Comparison of ENCODE assay signal across 8 cellular contexts in the genomic region with DNA sequence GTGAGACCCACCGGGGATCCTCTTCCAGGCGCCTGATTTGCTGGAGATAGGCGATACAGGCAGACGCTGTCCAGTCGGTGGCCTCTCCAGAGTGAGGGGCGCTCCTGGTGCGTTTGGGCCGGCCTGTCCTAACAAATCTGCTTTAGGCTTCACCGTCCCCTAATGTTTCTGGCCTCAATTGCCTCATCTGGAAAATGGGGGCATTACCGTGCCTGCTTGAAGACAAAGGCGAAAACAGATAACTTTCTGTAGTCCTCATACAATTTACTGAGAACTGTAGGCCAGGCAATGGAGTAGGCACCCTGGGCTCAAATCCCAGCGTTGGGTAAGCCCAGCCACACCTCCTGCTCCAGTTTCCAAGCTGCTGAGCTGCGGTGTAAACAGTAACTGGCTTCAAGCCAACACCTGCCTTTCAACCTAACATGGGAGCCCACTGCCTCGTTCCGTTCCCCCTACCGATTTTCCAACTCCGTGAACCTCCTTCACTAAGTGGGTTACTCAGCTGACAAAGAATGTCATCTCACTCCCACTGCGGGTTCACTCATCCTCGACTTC. TPM values are rescaled to one million over a fixed set of nuclear protein-coding genes. Genes with fewer than 3 reads are reported as not detected.
DNase-seq lines count a peak whose midpoint lies in the region; ATAC-seq and TF ChIP-seq lines count a peak whose summit lies in the region.

No MANE protein-coding gene starts in this region.

- H3K9me3 ChIP-seq in ES-I3 (ENCODE audit: control insufficient read depth, insufficient read depth, low read length) (no peaks in the 10 kb centered on the region), duodenal mucosa (ENCODE audit: control insufficient read depth in 1 of 2, low read length in 2 of 2) (no peaks in the 10 kb centered on the region)

- TF ChIP-seq CTCF in natural killer cell (IDR thresholded peaks at IDR 0.05): no peak

- H3K9me3 Mint-ChIP-seq in natural killer cell: peaks cover 0 to 2% of the 10 kb centered on the region in 2 donors

- intact Hi-C loops in natural killer cell (cut with micrococcal nuclease): no loop called here

- no peaks in the 10 kb centered on the region for H3K4me1 ChIP-seq in ES-I3 (ENCODE audit: insufficient read depth, low read length)
- H3K4me1 ChIP-seq in duodenal mucosa (ENCODE audit: control insufficient read depth in 1 of 2, insufficient read depth in 2 of 2, low read length in 2 of 2): peaks cover 5 to 8% of the 10 kb centered on the region in 2 donors

- H3K36me3 Mint-ChIP-seq in natural killer cell: no peaks in the 10 kb centered on the region

- H3K4me1 Mint-ChIP-seq in natural killer cell: peaks cover 36 to 40% of the 10 kb centered on the region in 2 donors

- H3K36me3 ChIP-seq in ES-I3 (ENCODE audit: insufficient read depth, low read length) (no peaks in the 10 kb centered on the region), duodenal mucosa (ENCODE audit: control insufficient read depth in 1 of 2, insufficient read depth in 2 of 2, low read length in 2 of 2) (no peaks in the 10 kb centered on the region)

- H3K9ac ChIP-seq in ES-I3 (ENCODE audit: low read depth, low read length) (peak overlapping the region; percentile 53; the same call in 1 of the 2 replicates), duodenal mucosa (ENCODE audit: low read depth in 1 of 2, low read length in 2 of 2) (peak overlapping the region; percentile 48 to 72)

- peak; percentile 29 for DNase-seq in NCI-H2171 (lab: John Stamatoyannopoulos, UW)
- no peak for DNase-seq in natural killer cell
- no peak for DNase-seq in stimulated activated naive CD4-positive, alpha-beta T cell treated with Interleukin-2 at 50 U/mL for 16 hours (lab: John Stamatoyannopoulos, UW)
- DNase-seq in activated gamma-delta T cell treated with Interleukin-2 at 50 U/mL for 16 hours: no peak

- H3K4me3 ChIP-seq in duodenal mucosa (ENCODE audit: low read depth in 1 of 2, low read length in 2 of 2): peak overlapping the region; percentile 76 to 79

- ATAC-seq in natural killer cell (no peak), HG03354 (IDR thresholded peaks at IDR 0.05; ENCODE audit: poor library complexity, severe bottlenecking, unreplicated experiment) (no peak), GM18511 (IDR thresholded peaks at IDR 0.05; ENCODE audit: unreplicated experiment) (no peak)

- peak overlapping the region; percentile 75 for H3K27ac ChIP-seq in duodenal mucosa (ENCODE audit: low read depth, low read length)

- H3K4me3 Mint-ChIP-seq in natural killer cell: peak overlapping the region; percentile 84

- peak overlapping the region; percentile 87 to 92 for H3K27ac Mint-ChIP-seq in natural killer cell

- H3K27me3 ChIP-seq in duodenal mucosa (ENCODE audit: control insufficient read depth in 1 of 2, insufficient read depth in 2 of 2, low read length in 2 of 2): no peaks in the 10 kb centered on the region

- peaks cover 4 to 6% of the 10 kb centered on the region in 2 donors for H3K27me3 Mint-ChIP-seq in natural killer cell (ENCODE audit: low read depth in 2 of 2)

RNA-seq across cellular contexts. Expression of gene ZFAND4, which starts 0.6 kb away (rescaled TPM):
- total RNA-seq in natural killer cell: 10 to 100 TPM; 27.9 to 35.1 (median 32.1) TPM

RNA-seq across cellular contexts. Expression of gene WASHC2C, which starts 53.9 kb away (rescaled TPM):
- 10 to 100 TPM; 57.4 to 63.1 (median 57.8) TPM for total RNA-seq in natural killer cell
